ENCODE assay signal across 28 cellular contexts in the genomic region with DNA sequence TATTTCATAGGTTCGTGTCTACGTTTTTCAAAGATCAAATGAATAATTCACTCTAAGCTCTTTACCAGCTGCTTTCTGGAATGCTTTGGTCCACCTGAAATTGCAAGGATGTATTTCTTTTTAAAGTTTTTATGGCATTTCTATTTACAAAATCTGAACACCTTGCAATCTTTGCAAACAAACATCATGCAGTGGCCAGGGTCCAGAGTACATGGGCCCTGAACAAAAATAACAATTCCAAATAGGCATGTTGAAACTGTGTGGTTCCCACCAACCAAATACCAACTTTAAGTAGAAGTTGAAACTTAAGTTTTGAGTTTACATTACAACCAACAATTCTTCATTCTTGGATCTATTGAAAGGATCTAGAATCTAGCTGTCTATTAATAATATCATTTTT.
"Had no signal": no experiment of that assay in that cellular context is flagged by ENCODE, and none has a peak within 500 bp of the region (broad histone marks: within the 10 kb centered on the region; RNA-seq: fewer than 3 reads in every experiment).

No MANE protein-coding gene starts in this region.

- H2AFZ ChIP-seq: neural progenitor cell, parathyroid adenoma had no signal

- H3K27ac Mint-ChIP-seq: natural killer cell; nephron; neural progenitor cell; progenitor cell of endocrine pancreas; stimulated activated effector memory CD8-positive, alpha-beta T cell treated with anti-CD3 and anti-CD28 coated beads, Interleukin-12 subunit alpha, Interleukin-12 subunit beta, amount 100 ng/mL, for 72 hours; stimulated activated naive B cell treated with anti-CD40 and anti-IgM and Interleukin-4, amounts not matched to agents 10 μg/mL and 1 μg/mL and 100 μg/mL, for 72 hours; stimulated activated naive CD8-positive, alpha-beta T cell treated with anti-CD3 and anti-CD28 coated beads, Interleukin-15, Interleukin-2, amounts not matched to agents 100 ng/mL and 50 ng/mL, for 24 hours; type B pancreatic cell had no signal

- H3K9me3 ChIP-seq: ovary, psoas muscle, right lobe of liver, sigmoid colon, stomach, thoracic aorta, tibial artery, transverse colon, upper lobe of right lung, uterus had no signal

- H3K27me3 Mint-ChIP-seq: progenitor cell of endocrine pancreas; stimulated activated naive B cell treated with anti-CD40 and anti-IgM and Interleukin-4, amounts not matched to agents 10 μg/mL and 1 μg/mL and 100 μg/mL, for 72 hours; stimulated activated naive CD8-positive, alpha-beta T cell treated with anti-CD3 and anti-CD28 coated beads, Interleukin-15, Interleukin-2, amounts not matched to agents 100 ng/mL and 50 ng/mL, for 24 hours; type B pancreatic cell had no signal

- H3K4me1 ChIP-seq: neural progenitor cell, parathyroid adenoma, psoas muscle, right lobe of liver, sigmoid colon, stomach, tibial artery, transverse colon, upper lobe of right lung, uterus had no signal

- H3K4me3 ChIP-seq: neural progenitor cell, ovary, psoas muscle, right lobe of liver, sigmoid colon, stomach, thoracic aorta, tibial artery, transverse colon, upper lobe of right lung, uterus had no signal

- H3K27me3 ChIP-seq: neural progenitor cell, ovary, right lobe of liver, sigmoid colon, stomach, tibial artery, transverse colon, upper lobe of right lung, uterus had no signal

- H3K79me2 ChIP-seq: parathyroid adenoma had no signal

- H3K27ac ChIP-seq: neural progenitor cell, ovary, parathyroid adenoma, psoas muscle, right lobe of liver, sigmoid colon, stomach, thoracic aorta, tibial artery, transverse colon, upper lobe of right lung, uterus had no signal

- H3K36me3 ChIP-seq: ovary, right lobe of liver, sigmoid colon, stomach, thoracic aorta, tibial artery, transverse colon, upper lobe of right lung, uterus had no signal

- H3K4me1 Mint-ChIP-seq: natural killer cell; neural progenitor cell; stimulated activated effector memory CD8-positive, alpha-beta T cell treated with anti-CD3 and anti-CD28 coated beads, Interleukin-12 subunit alpha, Interleukin-12 subunit beta, amount 100 ng/mL, for 72 hours; stimulated activated naive B cell treated with anti-CD40 and anti-IgM and Interleukin-4, amounts not matched to agents 10 μg/mL and 1 μg/mL and 100 μg/mL, for 72 hours had no signal

- H3K9me3 Mint-ChIP-seq: neural progenitor cell, type B pancreatic cell had no signal

- H3K4me3 Mint-ChIP-seq: natural killer cell; nephron; neural progenitor cell; stimulated activated effector memory CD8-positive, alpha-beta T cell treated with anti-CD3 and anti-CD28 coated beads, Interleukin-12 subunit alpha, Interleukin-12 subunit beta, amount 100 ng/mL, for 72 hours; stimulated activated naive B cell treated with anti-CD40 and anti-IgM and Interleukin-4, amounts not matched to agents 10 μg/mL and 1 μg/mL and 100 μg/mL, for 72 hours; stimulated activated naive CD8-positive, alpha-beta T cell treated with anti-CD3 and anti-CD28 coated beads, Interleukin-15, Interleukin-2, amounts not matched to agents 100 ng/mL and 50 ng/mL, for 24 hours; type B pancreatic cell had no signal

- H3K4me2 ChIP-seq: neural progenitor cell had no signal

- ATAC-seq: natural killer cell; psoas muscle; right cardiac atrium; stimulated activated effector memory CD8-positive, alpha-beta T cell treated with anti-CD3 and anti-CD28 coated beads, Interleukin-12 subunit alpha, Interleukin-12 subunit beta, amount 100 ng/mL, for 72 hours; stimulated activated naive B cell treated with anti-CD40 and anti-IgM and Interleukin-4, amounts not matched to agents 10 μg/mL and 1 μg/mL and 100 μg/mL, for 72 hours; upper lobe of right lung had no signal

- H3K36me3 Mint-ChIP-seq: natural killer cell; neural progenitor cell; stimulated activated effector memory CD8-positive, alpha-beta T cell treated with anti-CD3 and anti-CD28 coated beads, Interleukin-12 subunit alpha, Interleukin-12 subunit beta, amount 100 ng/mL, for 72 hours; stimulated activated naive B cell treated with anti-CD40 and anti-IgM and Interleukin-4, amounts not matched to agents 10 μg/mL and 1 μg/mL and 100 μg/mL, for 72 hours; type B pancreatic cell had no signal

- DNase-seq: natural killer cell; occipital lobe; ovary; posterior cingulate gyrus; psoas muscle; right cardiac atrium; right lobe of liver; sigmoid colon; small intestine; stimulated activated CD4-positive, alpha-beta T cell treated with anti-CD3 and anti-CD28 coated beads, Interleukin-15, amount 100 ng/mL, for 24 hours; stimulated activated CD4-positive, alpha-beta T cell treated with anti-CD3 and anti-CD28 coated beads, Interleukin-2, amount 100 ng/mL, for 24 hours; stimulated activated CD4-positive, alpha-beta T cell treated with anti-CD3 and anti-CD28 coated beads, Interleukin-2, amount 100 ng/mL, for 48 hours; stimulated activated CD4-positive, alpha-beta T cell treated with anti-CD3 and anti-CD28 coated beads, Interleukin-4, amount 100 ng/mL, for 24 hours; stimulated activated naive B cell treated with anti-CD40 and anti-IgM and Interleukin-4, amounts not matched to agents 10 μg/mL and 1 μg/mL and 100 μg/mL, for 72 hours; stimulated activated naive CD4-positive, alpha-beta T cell treated with Interleukin-2 at 50 U/mL for 16 hours; stomach; tibial artery; transverse colon; upper lobe of right lung; uterus had no signal
